In the genomic region with DNA sequence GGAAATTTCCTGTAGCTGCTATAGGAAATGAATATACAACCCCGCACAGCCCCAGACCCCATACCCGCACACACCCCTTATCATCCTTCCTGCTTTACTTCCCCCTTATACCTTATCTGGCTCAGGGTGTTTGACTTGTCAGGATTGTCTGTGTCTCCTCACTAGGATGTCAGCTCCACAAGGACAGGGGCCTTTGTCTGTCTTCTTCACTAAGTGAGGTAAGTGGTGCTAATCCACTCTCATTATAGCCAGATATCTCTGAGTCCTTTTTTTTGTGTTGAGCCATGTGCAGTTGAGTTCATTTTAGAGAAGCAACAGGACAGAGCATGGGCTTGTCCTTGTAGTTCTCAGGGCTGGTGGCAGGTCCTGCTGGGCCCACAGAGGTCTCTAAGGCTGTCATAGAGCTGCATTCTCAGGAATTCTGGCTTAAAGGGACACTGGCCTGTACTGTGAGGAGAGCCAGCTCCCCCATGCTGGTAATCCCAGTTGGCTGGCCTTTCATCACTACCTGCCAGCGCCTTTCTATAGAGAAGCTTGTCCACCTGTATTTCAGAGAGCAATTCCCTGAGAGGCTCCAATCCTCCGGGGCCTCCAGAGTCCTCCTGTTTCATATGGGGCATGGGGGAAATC, we compare ENCODE assay signal across 20 cellular contexts. TPM values are rescaled to one million over a fixed set of nuclear protein-coding genes. Genes with fewer than 3 reads are reported as not detected.
"Had no signal": no experiment of that assay in that cellular context is flagged by ENCODE, and none has a peak within 500 bp of the region (broad histone marks: within the 10 kb centered on the region; RNA-seq: fewer than 3 reads in every experiment).

No MANE protein-coding gene starts in this region.

- H3K27ac ChIP-seq: adrenal gland, thyroid gland, VCaP had no signal

- H3K9me3 Mint-ChIP-seq: activated naive CD4-positive, alpha-beta T cell treated with anti-CD3 and anti-CD28 coated beads, Interleukin-2, amount 50 U/mL, for 72 hours; activated T-helper 1 cell treated with anti-CD3 and anti-CD28 coated beads, Interleukin-12 subunit alpha, Interleukin-12 subunit beta, Interleukin-2, Interleukin-4 antibody, amounts not matched to agents 30 ng/mL and 10 ng/mL and 1 ng/mL, durations not matched to agents 14 hours and 24 hours and 36 hours; mesothelial cell of epicardium; natural killer cell treated with Interleukin-12 subunit alpha and Interleukin-12 subunit beta and Interleukin-15 and Interleukin-18, amount 100 ng/mL, for 72 hours had no signal

- H3K4me1 Mint-ChIP-seq: mesothelial cell of epicardium had no signal

- H3K4me2 ChIP-seq: SK-N-SH had no signal

- H3K4me3 Mint-ChIP-seq: activated T-helper 1 cell treated with anti-CD3 and anti-CD28 coated beads, Interleukin-12 subunit alpha, Interleukin-12 subunit beta, Interleukin-2, Interleukin-4 antibody, amounts not matched to agents 30 ng/mL and 10 ng/mL and 1 ng/mL, durations not matched to agents 14 hours and 24 hours and 36 hours; mesothelial cell of epicardium; natural killer cell treated with Interleukin-12 subunit alpha and Interleukin-12 subunit beta and Interleukin-15 and Interleukin-18, amount 100 ng/mL, for 72 hours had no signal

- H3K36me3 Mint-ChIP-seq: activated naive CD4-positive, alpha-beta T cell treated with anti-CD3 and anti-CD28 coated beads, Interleukin-2, amount 50 U/mL, for 72 hours; mesothelial cell of epicardium; natural killer cell treated with Interleukin-12 subunit alpha and Interleukin-12 subunit beta and Interleukin-15 and Interleukin-18, amount 100 ng/mL, for 72 hours had no signal

- H3K4me3 ChIP-seq: adrenal gland, thyroid gland had no signal

- H3K36me3 ChIP-seq: adrenal gland, thyroid gland had no signal

- H3K9ac ChIP-seq: SK-N-SH had no signal

- ATAC-seq: natural killer cell treated with Interleukin-12 subunit alpha and Interleukin-12 subunit beta and Interleukin-15 and Interleukin-18, amount 100 ng/mL, for 72 hours had no signal

- H3K4me1 ChIP-seq: thyroid gland had no signal

- H3K9me3 ChIP-seq: adrenal gland, SK-N-SH, thyroid gland had no signal

- DNase-seq: activated CD4-positive, alpha-beta T cell treated with anti-CD3 and anti-CD28 coated beads, Interleukin-2, amount 50 U/mL, for 1 hour; activated CD4-positive, CD25-positive, alpha-beta regulatory T cell treated with anti-CD3 and anti-CD28 coated beads, Interleukin-2, amount 50 U/mL, for 72 hours; activated gamma-delta T cell treated with Interleukin-2 at 50 U/mL for 16 hours; activated T-cell treated with anti-CD3 and anti-CD28 coated beads for 4 hours; stimulated activated CD4-positive, alpha-beta T cell treated with anti-CD3 and anti-CD28 coated beads, Interleukin-12 subunit alpha, Interleukin-12 subunit beta, amount 100 ng/mL, for 4 hours; stimulated activated CD4-positive, alpha-beta T cell treated with anti-CD3 and anti-CD28 coated beads, Interleukin-1b, Interleukin-23, amount 100 ng/mL, for 48 hours; stimulated activated CD8-positive, alpha-beta memory T cell treated with anti-CD3 and anti-CD28 coated beads, Interleukin-4, amount 100 ng/mL, for 48 hours; stimulated activated naive CD4-positive, alpha-beta T cell; thyroid gland had no signal

- FAIRE-seq: endometrium, frontal cortex had no signal

- H3K27ac Mint-ChIP-seq: activated naive CD4-positive, alpha-beta T cell treated with anti-CD3 and anti-CD28 coated beads, Interleukin-2, amount 50 U/mL, for 72 hours; activated T-helper 1 cell treated with anti-CD3 and anti-CD28 coated beads, Interleukin-12 subunit alpha, Interleukin-12 subunit beta, Interleukin-2, Interleukin-4 antibody, amounts not matched to agents 30 ng/mL and 10 ng/mL and 1 ng/mL, durations not matched to agents 14 hours and 24 hours and 36 hours; mesothelial cell of epicardium; natural killer cell treated with Interleukin-12 subunit alpha and Interleukin-12 subunit beta and Interleukin-15 and Interleukin-18, amount 100 ng/mL, for 72 hours had no signal

- H3K27me3 ChIP-seq: adrenal gland, thyroid gland had no signal

RNA-seq across cellular contexts. Expression of a gene that starts 9.0 kb away (rescaled TPM):
- total RNA-seq: activated naive CD4-positive, alpha-beta T cell treated with anti-CD3 and anti-CD28 coated beads, Interleukin-2, amount 50 U/mL, for 72 hours; activated T-helper 1 cell treated with anti-CD3 and anti-CD28 coated beads, Interleukin-12 subunit alpha, Interleukin-12 subunit beta, Interleukin-2, Interleukin-4 antibody, amounts not matched to agents 30 ng/mL and 10 ng/mL and 1 ng/mL, durations not matched to agents 14 hours and 24 hours and 36 hours; bronchial epithelial cell; mesothelial cell of epicardium; natural killer cell treated with Interleukin-12 subunit alpha and Interleukin-12 subunit beta and Interleukin-15 and Interleukin-18, amount 100 ng/mL, for 72 hours; subcutaneous adipose tissue had no signal
